ENCODE assay signal across 13 cellular contexts in genomic region chr17:7047566-7047965, GRCh38. TPM values are rescaled to one million over a fixed set of nuclear protein-coding genes. Genes with fewer than 3 reads are reported as not detected.
DNase-seq lines count a peak whose midpoint lies in the region; ATAC-seq and TF ChIP-seq lines count a peak whose summit lies in the region.
"Had no signal": no experiment of that assay in that cellular context is flagged by ENCODE, and none has a peak within 500 bp of the region (broad histone marks: within the 10 kb centered on the region; RNA-seq: fewer than 3 reads in every experiment).

No MANE protein-coding gene starts in this region.

- 88 to 91% (median 89%) methylated on average over 6 of the region's 6 CpGs for WGBS in psoas muscle, 3 donors

- H3K9ac ChIP-seq in HUES6 (ENCODE audit: low read length), result no peak overlapping the region
- H3K9ac ChIP-seq: SK-N-SH had no signal

- H3K27me3 Mint-ChIP-seq in activated T-cell treated with anti-CD3 and anti-CD28 coated beads, Interleukin-2, amount 50 U/mL, for 72 hours (ENCODE audit: low read depth), result no peaks in the 10 kb centered on the region
- H3K27me3 Mint-ChIP-seq in central memory CD8-positive, alpha-beta T cell, result no peaks in the 10 kb centered on the region

- ATAC-seq in activated T-cell treated with anti-CD3 and anti-CD28 coated beads, Interleukin-2, amount 50 U/mL, for 72 hours (replicated peaks in 1 of 2), result peak; percentile 69 to 79
- no peak for ATAC-seq in central memory CD8-positive, alpha-beta T cell (replicated peaks; ENCODE audit: extremely low read depth, poor library complexity, severe bottlenecking)
- ATAC-seq in psoas muscle (no peak), HG02642 (IDR thresholded peaks at IDR 0.05; ENCODE audit: poor library complexity, unreplicated experiment) (no peak)

- peak overlapping the region; percentile 88 to 91 for H3K4me3 Mint-ChIP-seq in activated T-cell treated with anti-CD3 and anti-CD28 coated beads, Interleukin-2, amount 50 U/mL, for 72 hours
- H3K4me3 Mint-ChIP-seq in central memory CD8-positive, alpha-beta T cell, result peak overlapping the region; percentile 79

- H3K9me3 ChIP-seq in HUES6 (ENCODE audit: control insufficient read depth, insufficient read depth, low read depth, low read length), result no peaks in the 10 kb centered on the region
- H3K9me3 ChIP-seq in psoas muscle, result no peaks in the 10 kb centered on the region
- H3K9me3 ChIP-seq: SK-N-SH had no signal

- H3K4me1 Mint-ChIP-seq in activated T-cell treated with anti-CD3 and anti-CD28 coated beads, Interleukin-2, amount 50 U/mL, for 72 hours (ENCODE audit: low read depth), result peaks cover 28% of the 10 kb centered on the region
- peaks cover 29% of the 10 kb centered on the region for H3K4me1 Mint-ChIP-seq in central memory CD8-positive, alpha-beta T cell

- DNase-seq in activated T-cell treated with anti-CD3 and anti-CD28 coated beads, Interleukin-2, amount 50 U/mL, for 72 hours, result peak; percentile 47 to 57
- DNase-seq in activated T-cell treated with anti-CD3 and anti-CD28 coated beads for 4 hours (no peak), psoas muscle (no peak), substantia nigra (lab: John Stamatoyannopoulos, UW) (no peak), pons (ENCODE audit: low spot score) (no peak)
- no peak for DNase-seq in central memory CD8-positive, alpha-beta T cell (ENCODE audit: low spot score in 2 of 2)
- DNase-seq: NCI-H1105 treated with DMSO at 0.1 percent for 48 hours, SK-N-SH had no signal

- TF ChIP-seq CTCF in psoas muscle (IDR thresholded peaks at IDR 0.05), result no peak

- peak overlapping the region; percentile 23 for H3K27ac Mint-ChIP-seq in activated T-cell treated with anti-CD3 and anti-CD28 coated beads, Interleukin-2, amount 50 U/mL, for 72 hours
- peak overlapping the region; percentile 60 for H3K27ac Mint-ChIP-seq in central memory CD8-positive, alpha-beta T cell (ENCODE audit: low read depth)

- H3K36me3 ChIP-seq in HUES6 (ENCODE audit: control insufficient read depth, insufficient read depth, low read length) (no peaks in the 10 kb centered on the region), psoas muscle (ENCODE audit: insufficient read depth in 1 of 2, low read depth in 1 of 2) (no peaks in the 10 kb centered on the region)

- H3K27me3 ChIP-seq in HUES6 (ENCODE audit: control insufficient read depth, insufficient read depth, low read length), result peaks cover 40% of the 10 kb centered on the region
- peaks cover 0 to 17% (median 7%) of the 10 kb centered on the region in 3 donors for H3K27me3 ChIP-seq in psoas muscle (ENCODE audit: insufficient read depth in 3 of 3, low read length in 2 of 3)

- H3K4me3 ChIP-seq in HUES6 (ENCODE audit: low read depth, low read length), result peak overlapping the region; percentile 57; the same call in 1 of the 2 replicates
- peak overlapping the region; percentile 57 for H3K4me3 ChIP-seq in psoas muscle

- H3K9me3 Mint-ChIP-seq in activated T-cell treated with anti-CD3 and anti-CD28 coated beads, Interleukin-2, amount 50 U/mL, for 72 hours, result no peaks in the 10 kb centered on the region
- H3K9me3 Mint-ChIP-seq in central memory CD8-positive, alpha-beta T cell, result no peaks in the 10 kb centered on the region

- intact Hi-C loops in psoas muscle (cut with DNase I), result loop anchor here in 1 of 2 donors (5.0 kb wide), 1 partner anchor 250 kb away; no protein-coding TSS in a partner anchor

- H3K27ac ChIP-seq in HUES6 (ENCODE audit: low read depth, low read length) (no peak overlapping the region), psoas muscle (no peak overlapping the region), substantia nigra (ENCODE audit: low read depth, low read length, poor library complexity, severe bottlenecking) (no peak overlapping the region)

- peaks cover 17% of the 10 kb centered on the region for H3K4me1 ChIP-seq in HUES6 (ENCODE audit: control insufficient read depth, insufficient read depth, low read length)
- peaks cover 20% of the 10 kb centered on the region for H3K4me1 ChIP-seq in psoas muscle

- H3K36me3 Mint-ChIP-seq in activated T-cell treated with anti-CD3 and anti-CD28 coated beads, Interleukin-2, amount 50 U/mL, for 72 hours (ENCODE audit: insufficient read depth in 2 of 2), result no peaks in the 10 kb centered on the region
- H3K36me3 Mint-ChIP-seq in central memory CD8-positive, alpha-beta T cell (ENCODE audit: insufficient read depth), result peaks cover 2% of the 10 kb centered on the region

RNA-seq across cellular contexts. Expression of gene SLC16A11, which starts 3.7 kb away (rescaled TPM):
- 1 to 10 TPM; 2.0 to 2.9 TPM for total RNA-seq in activated T-cell treated with anti-CD3 and anti-CD28 coated beads, Interleukin-2, amount 50 U/mL, for 72 hours
- under 1 TPM in 2 of 4 donors, not detected in 2; 0.36 to 0.42 TPM for total RNA-seq in psoas muscle
- polyA plus RNA-seq in psoas muscle, result 1 to 10 TPM in 1 of 3 donors, under 1 TPM in 2; 0.34 to 1.2 (median 0.77) TPM
- total RNA-seq: epithelial cell of proximal tubule, skeletal muscle tissue had no signal
- polyA plus RNA-seq: AG04450 had no signal

RNA-seq across cellular contexts. Expression of gene SLC16A13, which starts 11.8 kb away (rescaled TPM):
- 1 to 10 TPM; 5.3 to 5.5 TPM for total RNA-seq in activated T-cell treated with anti-CD3 and anti-CD28 coated beads, Interleukin-2, amount 50 U/mL, for 72 hours
- total RNA-seq in psoas muscle, result 1 to 10 TPM in 1 of 4 donors, under 1 TPM in 3; 0.57 to 1.5 (median 0.72) TPM
- under 1 TPM; 0.17 to 0.40 (median 0.40) TPM for polyA plus RNA-seq in psoas muscle

RNA-seq across cellular contexts. Expression of gene BCL6B, which starts 24.7 kb away (rescaled TPM):
- total RNA-seq in activated T-cell treated with anti-CD3 and anti-CD28 coated beads, Interleukin-2, amount 50 U/mL, for 72 hours, result 1 to 10 TPM; 1.4 to 2.0 TPM
- 10 to 100 TPM in 2 of 4 donors, 1 to 10 TPM in 2; 6.1 to 11.9 (median 10.1) TPM for total RNA-seq in psoas muscle
- 1 to 10 TPM; 2.0 to 4.4 (median 4.3) TPM for polyA plus RNA-seq in psoas muscle
- total RNA-seq: epithelial cell of proximal tubule had no signal
- polyA plus RNA-seq: AG04450 had no signal

RNA-seq across cellular contexts. Expression of gene CLEC10A, which starts 32.5 kb away (rescaled TPM):
- not detected for total RNA-seq in activated T-cell treated with anti-CD3 and anti-CD28 coated beads, Interleukin-2, amount 50 U/mL, for 72 hours
- 1 to 10 TPM; 1.9 to 4.9 (median 2.4) TPM for total RNA-seq in psoas muscle
- 1 to 10 TPM in 1 of 3 donors, under 1 TPM in 2; 0.69 to 2.4 (median 0.87) TPM for polyA plus RNA-seq in psoas muscle
- total RNA-seq: epithelial cell of proximal tubule had no signal
- polyA plus RNA-seq: AG04450, SK-N-SH had no signal

RNA-seq across cellular contexts. Expression of gene RNASEK, which starts 35.1 kb away (rescaled TPM):
- 100 to 1,000 TPM; 127 to 160 TPM for total RNA-seq in activated T-cell treated with anti-CD3 and anti-CD28 coated beads, Interleukin-2, amount 50 U/mL, for 72 hours
- 100 to 1,000 TPM; 113 to 148 (median 139) TPM for total RNA-seq in psoas muscle
- 100 to 1,000 TPM; 233 to 321 (median 236) TPM for polyA plus RNA-seq in psoas muscle

Comparison
In these comparisons a context has a peak if more than half of its experiments do, and no peak if none do; other contexts are left out.
1. DNase-seq: peak in activated T-cell treated with anti-CD3 and anti-CD28 coated beads, Interleukin-2, amount 50 U/mL, for 72 hours (2 of 2); none in activated T-cell treated with anti-CD3 and anti-CD28 coated beads for 4 hours (single experiment), central memory CD8-positive, alpha-beta T cell (0 of 2), psoas muscle (0 of 2), substantia nigra (0 of 49) and pons (single experiment).
2. ATAC-seq: peak in activated T-cell treated with anti-CD3 and anti-CD28 coated beads, Interleukin-2, amount 50 U/mL, for 72 hours (2 of 2); none in central memory CD8-positive, alpha-beta T cell (single experiment), psoas muscle (0 of 4) and HG02642 (single experiment).